In the genomic region with DNA sequence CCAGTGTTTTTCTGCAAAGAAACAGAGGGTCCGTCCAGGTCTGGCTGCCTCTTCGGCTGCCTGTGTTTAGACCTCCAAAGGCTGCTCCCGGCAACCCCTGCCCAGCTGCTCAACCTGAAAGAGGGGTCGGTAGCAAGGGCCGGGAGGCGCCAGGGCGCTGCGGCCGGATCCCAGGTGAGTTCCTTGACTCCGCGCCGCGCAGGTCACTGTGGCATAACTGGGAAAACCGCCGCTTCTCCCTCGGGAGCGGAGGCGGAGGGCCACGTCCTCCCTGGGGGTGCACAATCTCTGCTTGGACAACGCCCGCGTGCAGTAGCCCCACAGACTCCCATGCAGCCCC, we compare ENCODE assay signal across 8 cellular contexts. TPM values are rescaled to one million over a fixed set of nuclear protein-coding genes. Genes with fewer than 3 reads are reported as not detected.
DNase-seq lines count a peak whose midpoint lies in the region; ATAC-seq and TF ChIP-seq lines count a peak whose summit lies in the region.

No MANE protein-coding gene starts in this region.

- no peak overlapping the region for H3K27ac Mint-ChIP-seq in activated B cell treated with CpG ODN at 0.5 μM for 24 hours

- ATAC-seq in activated B cell treated with CpG ODN at 0.5 μM for 24 hours (ENCODE audit: low read depth) (no peak), right cardiac atrium (no peak), HG03025 (IDR thresholded peaks at IDR 0.05; ENCODE audit: low FRiP score, unreplicated experiment) (no peak)

- H3K9me3 ChIP-seq in right cardiac atrium (ENCODE audit: control insufficient read depth, low read length) = no peaks in the 10 kb centered on the region
- H3K9me3 ChIP-seq in spleen = no peaks in the 10 kb centered on the region

- no peak for TF ChIP-seq POLR2A in spleen (IDR thresholded peaks at IDR 0.05)

- H3K4me1 ChIP-seq in right cardiac atrium (ENCODE audit: control insufficient read depth, insufficient read depth, low read length) = no peaks in the 10 kb centered on the region
- H3K4me1 ChIP-seq in spleen = peaks cover 6 to 39% (median 20%) of the 10 kb centered on the region in 6 donors

- intact Hi-C loops in activated B cell treated with CpG ODN at 0.5 μM for 24 hours (cut with micrococcal nuclease) = loop anchor here (1.0 to 10.0 kb wide), 4 partner anchors 79 to 694 kb away; a partner anchor contains a TSS
- intact Hi-C loops in right cardiac atrium (cut with DNase I) = no loop called here
- intact Hi-C loops in spleen (cut with DNase I; ENCODE audit: low total_unique reads) = no loop called here

- H3K4me3 ChIP-seq in right cardiac atrium (ENCODE audit: low read length) (peak overlapping the region; percentile 34), spleen (peak overlapping the region in 7 of 8 donors; percentile 36 to 80 (median 52))

- DNase-seq in NCI-H146 (lab: John Stamatoyannopoulos, UW) = peak; percentile 57
- no peak for DNase-seq in NCI-H146 treated with DMSO at 0.1 percent for 48 hours (lab: John Stamatoyannopoulos, UW; ENCODE audit: unreplicated experiment)
- no peak for DNase-seq in activated B cell treated with CpG ODN at 0.5 μM for 24 hours
- no peak for DNase-seq in right cardiac atrium
- no peak for DNase-seq in spleen
- no peak for DNase-seq in NAMALWA (ENCODE audit: low spot score)
- no peak for DNase-seq in GM19240 (ENCODE audit: insufficient read length, low spot score)

- POLR2A ChIA-PET in activated B cell treated with CpG ODN at 0.5 μM for 24 hours (lab: Charles Lee) = interaction anchor here (1.4 to 2.3 kb wide), 2 partner anchors 49 to 78 kb away, joined by 3 to 9 read pairs; no protein-coding TSS in a partner anchor

- no peak overlapping the region for H3K27ac ChIP-seq in right cardiac atrium (ENCODE audit: low read length)
- H3K27ac ChIP-seq in spleen = peak overlapping the region in 1 of 8 donors; percentile 85

- WGBS in right cardiac atrium = 14% methylated on average over 22 of the region's 22 CpGs
- WGBS in spleen, 5 donors = 9 to 14% (median 12%) methylated on average over 16 to 22 of the region's 22 CpGs

- H3K4me1 Mint-ChIP-seq in activated B cell treated with CpG ODN at 0.5 μM for 24 hours = peaks cover 35% of the 10 kb centered on the region

- CTCF ChIA-PET in activated B cell treated with CpG ODN at 0.5 μM for 24 hours (lab: Charles Lee) = interaction anchor here (0.7 kb wide), 1 partner anchor 78 kb away, joined by 3 read pairs; no protein-coding TSS in a partner anchor

- no peaks in the 10 kb centered on the region for H3K9me3 Mint-ChIP-seq in activated B cell treated with CpG ODN at 0.5 μM for 24 hours

- H3K27me3 Mint-ChIP-seq in activated B cell treated with CpG ODN at 0.5 μM for 24 hours = peaks cover 26% of the 10 kb centered on the region

- no peaks in the 10 kb centered on the region for H3K36me3 Mint-ChIP-seq in activated B cell treated with CpG ODN at 0.5 μM for 24 hours (ENCODE audit: low read depth)

- H3K4me3 Mint-ChIP-seq in activated B cell treated with CpG ODN at 0.5 μM for 24 hours = peak overlapping the region; percentile 74

- no peaks in the 10 kb centered on the region for H3K27me3 ChIP-seq in right cardiac atrium (ENCODE audit: control insufficient read depth, insufficient read depth)
- peaks cover 7 to 59% (median 35%) of the 10 kb centered on the region in 7 donors for H3K27me3 ChIP-seq in spleen (replicated peaks in 1 of 7)

- no peaks in the 10 kb centered on the region for H3K36me3 ChIP-seq in spleen

- TF ChIP-seq CTCF in activated B cell treated with CpG ODN at 0.5 μM for 24 hours (IDR thresholded peaks at IDR 0.05) = no peak
- no peak for TF ChIP-seq CTCF in spleen (IDR thresholded peaks at IDR 0.05 in 8 of 11, conservative IDR thresholded peaks at IDR 0.05 in 3 of 11)

RNA-seq across cellular contexts. Expression of a gene that starts 1.0 kb away (rescaled TPM):
- total RNA-seq in activated B cell treated with CpG ODN at 0.5 μM for 24 hours = 0.11 and 0.37 TPM in 2 replicates
- 1 to 10 TPM in 2 of 4 donors, under 1 TPM in 2; 0.61 to 2.3 (median 1.4) TPM for total RNA-seq in right cardiac atrium
- 2.3 TPM for polyA plus RNA-seq in right cardiac atrium
- under 1 TPM; 0.26 to 0.77 (median 0.47) TPM for total RNA-seq in spleen
- polyA plus RNA-seq in spleen = 1 to 10 TPM in 1 of 3 donors, under 1 TPM in 2; 0.17 to 1.5 (median 0.32) TPM
